In genomic region chr17:11991461-11991860, GRCh38 we compare ENCODE assay signal across 18 cellular contexts. TPM values are rescaled to one million over a fixed set of nuclear protein-coding genes. Genes with fewer than 3 reads are reported as not detected.
DNase-seq lines count a peak whose midpoint lies in the region; ATAC-seq and TF ChIP-seq lines count a peak whose summit lies in the region.
"Had no signal": no experiment of that assay in that cellular context is flagged by ENCODE, and none has a peak within 500 bp of the region (broad histone marks: within the 10 kb centered on the region; RNA-seq: fewer than 3 reads in every experiment).

No MANE protein-coding gene starts in this region.

- peaks cover 3% of the 10 kb centered on the region for H3K9me3 Mint-ChIP-seq in endodermal cell
- H3K9me3 Mint-ChIP-seq: CD4-positive, alpha-beta T cell had no signal

- no peaks in the 10 kb centered on the region for H3K9me3 ChIP-seq in HUES6 (ENCODE audit: control insufficient read depth, insufficient read depth, low read depth, low read length)
- peaks cover 5% of the 10 kb centered on the region for H3K9me3 ChIP-seq in endodermal cell (ENCODE audit: control insufficient read depth, low read length)
- H3K9me3 ChIP-seq in iPS-20b (ENCODE audit: insufficient read depth, low read depth, low read length), result no peaks in the 10 kb centered on the region
- H3K9me3 ChIP-seq in SJCRH30 (replicated peaks), result no peaks in the 10 kb centered on the region
- H3K9me3 ChIP-seq in gastrocnemius medialis, result no peaks in the 10 kb centered on the region
- H3K9me3 ChIP-seq: A549, Caco-2 had no signal

- H3K27ac ChIP-seq in HUES6 (ENCODE audit: low read depth, low read length) (peak overlapping the region; percentile 64), endodermal cell (ENCODE audit: low read depth, low read length) (no peak overlapping the region), iPS-20b (ENCODE audit: low read length) (no peak overlapping the region), SJCRH30 (no peak overlapping the region), gastrocnemius medialis (no peak overlapping the region)
- H3K27ac ChIP-seq: 22Rv1, A549 had no signal

- peak overlapping the region; percentile 19 for H3K27ac Mint-ChIP-seq in endodermal cell
- H3K27ac Mint-ChIP-seq: CD4-positive, alpha-beta T cell had no signal

- peak overlapping the region; percentile 28 for H3K4me3 ChIP-seq in HUES6 (ENCODE audit: low read depth, low read length)
- no peak overlapping the region for H3K4me3 ChIP-seq in endodermal cell (ENCODE audit: low read length)
- peak overlapping the region; percentile 34; the same call in 1 of the 2 replicates for H3K4me3 ChIP-seq in iPS-20b (ENCODE audit: low read length)
- no peak overlapping the region for H3K4me3 ChIP-seq in SJCRH30
- no peak overlapping the region for H3K4me3 ChIP-seq in gastrocnemius medialis
- H3K4me3 ChIP-seq: A549, K562 had no signal

- H3K4me1 ChIP-seq in HUES6 (ENCODE audit: control insufficient read depth, insufficient read depth, low read length), result peaks cover 42% of the 10 kb centered on the region
- peaks cover 8% of the 10 kb centered on the region for H3K4me1 ChIP-seq in endodermal cell (ENCODE audit: control insufficient read depth, insufficient read depth, low read length)
- H3K4me1 ChIP-seq in iPS-20b (ENCODE audit: insufficient read depth, low read length), result peaks cover 24% of the 10 kb centered on the region
- H3K4me1 ChIP-seq in SJCRH30, result no peaks in the 10 kb centered on the region
- H3K4me1 ChIP-seq in gastrocnemius medialis, result peaks cover 7 to 11% of the 10 kb centered on the region in 2 donors
- H3K4me1 ChIP-seq: Caco-2 had no signal

- in situ Hi-C loops in gastrocnemius medialis (cut with MboI; ENCODE audit: low sequenced_read_pairs in 4 of 4), result loop anchor here in 1 of 4 donors (25.0 kb wide), 1 partner anchor 1254 kb away; the partner anchor contains the start of gene TMEM220

- peaks cover 46% of the 10 kb centered on the region for H3K4me1 Mint-ChIP-seq in endodermal cell

- H3K27me3 Mint-ChIP-seq in endodermal cell (ENCODE audit: insufficient read depth), result no peaks in the 10 kb centered on the region
- H3K27me3 Mint-ChIP-seq: CD4-positive, alpha-beta T cell had no signal

- peak; percentile 20 for DNase-seq in ELF-1 (ENCODE audit: low read depth, low spot score)
- DNase-seq in endodermal cell, result peak; percentile 91
- DNase-seq in SJCRH30, result no peak
- no peak for DNase-seq in SK-N-DZ (ENCODE audit: low spot score)
- DNase-seq in NCI-H1105 treated with DMSO at 0.1 percent for 48 hours (lab: John Stamatoyannopoulos, UW), result no peak
- DNase-seq in gastrocnemius medialis, result no peak
- DNase-seq: AML-193; Caco-2; CD4-positive, alpha-beta T cell; DMS153; DMS79; HCEC 1CT; IMR-90 had no signal

- H3K36me3 ChIP-seq in HUES6 (ENCODE audit: control insufficient read depth, insufficient read depth, low read length) (peaks cover 13% of the 10 kb centered on the region), endodermal cell (ENCODE audit: control insufficient read depth, insufficient read depth, low read length) (peaks cover 22% of the 10 kb centered on the region), iPS-20b (ENCODE audit: insufficient read depth, low read depth, low read length) (peaks cover 28% of the 10 kb centered on the region), SJCRH30 (no peaks in the 10 kb centered on the region), gastrocnemius medialis (peaks cover 0 to 40% of the 10 kb centered on the region in 2 donors)

- TF ChIP-seq POLR2A in gastrocnemius medialis (IDR thresholded peaks at IDR 0.05), result no peak

- no peak for ATAC-seq in gastrocnemius medialis
- ATAC-seq: A549, K562 had no signal

- peak overlapping the region; percentile 35 for H3K9ac ChIP-seq in HUES6 (ENCODE audit: low read length)
- no peak overlapping the region for H3K9ac ChIP-seq in endodermal cell (ENCODE audit: extremely low read depth, low read length, poor library complexity, severe bottlenecking)
- no peak overlapping the region for H3K9ac ChIP-seq in iPS-20b (ENCODE audit: low read depth, low read length)

- 50 to 54% methylated on average over 2 to 4 of the region's 4 CpGs for WGBS in endodermal cell (ENCODE audit: insufficient coverage in 1 of 2, insufficient read length in 1 of 2), 2 experiments

- intact Hi-C loops in gastrocnemius medialis (cut with DNase I; ENCODE audit: low total_unique reads), result loop anchor here (10.0 kb wide), 1 partner anchor 1023 kb away; the partner anchor contains the start of gene ELAC2

- no peak overlapping the region for H3K4me3 Mint-ChIP-seq in endodermal cell
- H3K4me3 Mint-ChIP-seq: CD4-positive, alpha-beta T cell had no signal

- peaks cover 43% of the 10 kb centered on the region for H3K36me3 Mint-ChIP-seq in endodermal cell (ENCODE audit: low read depth)

- H3K27me3 ChIP-seq in HUES6 (ENCODE audit: control insufficient read depth, insufficient read depth, low read length) (no peaks in the 10 kb centered on the region), endodermal cell (ENCODE audit: control insufficient read depth, insufficient read depth, low read length, poor library complexity, severe bottlenecking) (no peaks in the 10 kb centered on the region), iPS-20b (ENCODE audit: insufficient read depth, low read length) (no peaks in the 10 kb centered on the region), SJCRH30 (no peaks in the 10 kb centered on the region), gastrocnemius medialis (no peaks in the 10 kb centered on the region)

- no peak for TF ChIP-seq CTCF in endodermal cell (conservative IDR thresholded peaks at IDR 0.05)
- no peak for TF ChIP-seq CTCF in gastrocnemius medialis (IDR thresholded peaks at IDR 0.05 in 4 of 5, conservative IDR thresholded peaks at IDR 0.05 in 1 of 5)

RNA-seq across cellular contexts. Expression of gene ZNF18, which starts 5.8 kb away (rescaled TPM):
- 10 to 100 TPM; 10.4 to 16.3 TPM for total RNA-seq in endodermal cell
- polyA plus RNA-seq in endodermal cell (2013, experiment 1 of 2), result 9.1 TPM
- 7.4 TPM for polyA plus RNA-seq in endodermal cell (2013, experiment 2 of 2)
- 3.7 TPM in 2 replicates for total RNA-seq in SJCRH30 (2014; rRNA removed; shearing (Covaris generic))
- 6.2 and 7.4 TPM in 2 replicates for polyA plus RNA-seq in SK-N-DZ (2014; cell fraction: cytosol; rRNA removed)
- polyA plus RNA-seq in SK-N-DZ (2014; cell fraction: nucleus; rRNA removed), result 4.8 and 4.9 TPM in 2 replicates
- 10 to 100 TPM in 1 of 4 donors, 1 to 10 TPM in 3; 4.7 to 15.8 (median 7.8) TPM for total RNA-seq in gastrocnemius medialis

RNA-seq across cellular contexts. Expression of gene MAP2K4, which starts 29.2 kb away (rescaled TPM):
- total RNA-seq in endodermal cell, result 10 to 100 TPM; 49.0 to 54.6 TPM
- 41.6 TPM for polyA plus RNA-seq in endodermal cell (2013, experiment 1 of 2)
- 41.4 TPM for polyA plus RNA-seq in endodermal cell (2013, experiment 2 of 2)
- 27.3 and 28.1 TPM in 2 replicates for total RNA-seq in SJCRH30 (2014; rRNA removed; shearing (Covaris generic))
- polyA plus RNA-seq in SK-N-DZ (2014; cell fraction: cytosol; rRNA removed), result 29.7 and 30.3 TPM in 2 replicates
- polyA plus RNA-seq in SK-N-DZ (2014; cell fraction: nucleus; rRNA removed), result 17.2 and 20.4 TPM in 2 replicates
- 10 to 100 TPM; 29.8 to 58.6 (median 30.2) TPM for total RNA-seq in gastrocnemius medialis

Comparison
In these comparisons a context has a peak if more than half of its experiments do, and no peak if none do; other contexts are left out.
1. DNase-seq: peak in ELF-1 (single experiment) and endodermal cell (single experiment); none in SJCRH30 (0 of 2), SK-N-DZ (single experiment), NCI-H1105 treated with DMSO at 0.1 percent for 48 hours (single experiment) and gastrocnemius medialis (0 of 2).
2. H3K4me3 ChIP-seq: peak in HUES6 (single experiment) and iPS-20b (single experiment); none in endodermal cell (single experiment), SJCRH30 (single experiment) and gastrocnemius medialis (0 of 4).